Comparison of ENCODE assay signal across 22 cellular contexts in the genomic region with DNA sequence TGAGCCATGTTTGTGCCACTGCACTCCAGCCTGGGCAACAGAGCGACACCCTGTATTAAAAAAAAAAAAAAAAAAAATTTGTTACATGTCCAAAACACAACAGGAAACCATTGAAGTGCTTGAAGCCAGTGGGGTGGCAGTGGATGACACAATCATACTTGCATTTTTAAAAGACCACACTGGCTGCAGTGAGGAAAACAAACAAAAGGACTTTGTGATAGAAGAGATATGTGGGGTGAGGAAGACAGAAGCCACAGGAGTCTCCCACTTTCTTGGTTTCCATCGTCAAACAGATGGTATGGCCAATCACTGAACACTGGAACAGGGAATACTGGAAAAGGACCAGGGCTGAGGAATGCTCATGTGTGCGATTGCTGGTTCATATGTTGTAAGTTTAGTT. TPM values are rescaled to one million over a fixed set of nuclear protein-coding genes. Genes with fewer than 3 reads are reported as not detected.
DNase-seq lines count a peak whose midpoint lies in the region.
"Had no signal": no experiment of that assay in that cellular context is flagged by ENCODE, and none has a peak within 500 bp of the region (broad histone marks: within the 10 kb centered on the region; RNA-seq: fewer than 3 reads in every experiment).

No MANE protein-coding gene starts in this region.

- no peaks in the 10 kb centered on the region for H3K9me3 ChIP-seq in neuronal stem cell (replicated peaks in 1 of 2; ENCODE audit: control insufficient read depth in 2 of 2, insufficient read depth in 1 of 2, low read depth in 1 of 2, low read length in 2 of 2)
- H3K9me3 ChIP-seq: SJSA1 had no signal

- no peak overlapping the region for H3K14ac ChIP-seq in neuronal stem cell (ENCODE audit: low read length)

- H3K18ac ChIP-seq in neuronal stem cell (ENCODE audit: low read length) = no peak overlapping the region

- H2AK5ac ChIP-seq in neuronal stem cell (ENCODE audit: low read depth, low read length) = no peak overlapping the region

- no peaks in the 10 kb centered on the region for H3K36me3 ChIP-seq in neuronal stem cell (replicated peaks in 1 of 2; ENCODE audit: control insufficient read depth in 2 of 2, insufficient read depth in 2 of 2, low read length in 2 of 2)
- H3K36me3 ChIP-seq: SJSA1 had no signal

- H3K4me1 ChIP-seq in neuronal stem cell (ENCODE audit: control insufficient read depth in 2 of 2, insufficient read depth in 1 of 2, low read depth in 1 of 2, low read length in 2 of 2) = no peaks in the 10 kb centered on the region

- H2BK15ac ChIP-seq in neuronal stem cell (ENCODE audit: low read length) = no peak overlapping the region

- H3K4me2 ChIP-seq in neuronal stem cell (ENCODE audit: insufficient read depth, low read length, poor library complexity, severe bottlenecking) = no peak overlapping the region
- H3K4me2 ChIP-seq: KMS-11 had no signal

- no peak overlapping the region for H4K8ac ChIP-seq in neuronal stem cell (ENCODE audit: low read depth, low read length)

- DNase-seq in EL (peak; percentile 18), HT1080 (ENCODE audit: low read depth) (peak; percentile 59), SW480 (ENCODE audit: low spot score) (peak; percentile 35), neuronal stem cell (ENCODE audit: low spot score) (no peak), NCI-H2227 treated with DMSO at 0.1 percent for 48 hours (lab: John Stamatoyannopoulos, UW) (no peak), SK-N-DZ (ENCODE audit: low spot score) (no peak)
- DNase-seq in activated naive CD4-positive, alpha-beta T cell treated with anti-CD3 and anti-CD28 coated beads, Interleukin-2, amount 50 U/mL, for 16 hours = no peak
- DNase-seq: CD4-positive, alpha-beta memory T cell; DMS79; GF-D8; GM23248; MM.1S; NCI-H1105 treated with DMSO at 0.1 percent for 48 hours; NCI-H1694 treated with DMSO at 0.1 percent for 48 hours; NCI-H2107; NCI-H446 treated with DMSO at 0.1 percent for 48 hours; NCI-H774; PC-3 had no signal

- no peaks in the 10 kb centered on the region for H3K79me1 ChIP-seq in neuronal stem cell (ENCODE audit: low read depth, low read length)

- H3K9ac ChIP-seq in neuronal stem cell (ENCODE audit: low read depth, low read length, poor library complexity) = no peak overlapping the region
- H3K9ac ChIP-seq: GM23248, KMS-11 had no signal

- no peak overlapping the region for H3K4ac ChIP-seq in neuronal stem cell (ENCODE audit: low read length)

- no peak overlapping the region for H3K4me3 ChIP-seq in neuronal stem cell (ENCODE audit: low read length in 2 of 2)
- H3K4me3 ChIP-seq: GM23248, SJSA1 had no signal

- no peaks in the 10 kb centered on the region for H3K27me3 ChIP-seq in neuronal stem cell (ENCODE audit: control insufficient read depth in 3 of 3, insufficient read depth in 3 of 3, low read depth in 1 of 3, low read length in 3 of 3)
- H3K27me3 ChIP-seq: SJSA1 had no signal

- H2BK5ac ChIP-seq in neuronal stem cell (ENCODE audit: low read length) = no peak overlapping the region

- H2BK120ac ChIP-seq in neuronal stem cell (ENCODE audit: low read depth, low read length) = no peak overlapping the region

- no peak overlapping the region for H3K27ac ChIP-seq in neuronal stem cell (replicated peaks; ENCODE audit: low read length)
- H3K27ac ChIP-seq: GM23248, KMS-11, SJSA1 had no signal

- no peak overlapping the region for H2BK12ac ChIP-seq in neuronal stem cell (ENCODE audit: low read length)

- no peak overlapping the region for H4K91ac ChIP-seq in neuronal stem cell (ENCODE audit: low read depth, low read length, poor library complexity)

- no CpG with 5 or more reads among the region's 3 CpGs for WGBS in neuronal stem cell (ENCODE audit: extremely low coverage in 2 of 2, insufficient read length in 2 of 2, insufficient replicate concordance in 1 of 2), 2 donors

- peak overlapping the region; percentile 36 for H2AFZ ChIP-seq in neuronal stem cell (ENCODE audit: low read length)
- H2AFZ ChIP-seq: GM23248 had no signal

- no peak overlapping the region for H3K23ac ChIP-seq in neuronal stem cell (ENCODE audit: low read depth, low read length, poor library complexity)

RNA-seq across cellular contexts. Expression of a gene that starts 20.9 kb away (rescaled TPM):
- total RNA-seq in HT1080 (2014; rRNA removed; shearing (Covaris generic)) = 31.9 and 33.4 TPM in 2 replicates
- 28.1 and 31.2 TPM in 2 replicates for polyA plus RNA-seq in HT1080 (2015; cell fraction: cytosol; rRNA removed)
- 25.1 and 25.2 TPM in 2 replicates for polyA plus RNA-seq in HT1080 (2015; cell fraction: nucleus; rRNA removed)
- 35.9 TPM for polyA plus RNA-seq in neuronal stem cell (2013, experiment 1 of 2)
- 35.3 TPM for polyA plus RNA-seq in neuronal stem cell (2013, experiment 2 of 2)
- polyA plus RNA-seq in SK-N-DZ (2014; cell fraction: cytosol; rRNA removed) = 37.4 and 42.6 TPM in 2 replicates
- 19.1 and 31.7 TPM in 2 replicates for polyA plus RNA-seq in SK-N-DZ (2014; cell fraction: nucleus; rRNA removed)

RNA-seq across cellular contexts. Expression of a gene that starts 31.7 kb away (rescaled TPM):
- 0.17 TPM in 1 of 2 replicates, not detected in the other for total RNA-seq in HT1080 (2014; rRNA removed; shearing (Covaris generic))
- polyA plus RNA-seq in HT1080 (2015; cell fraction: cytosol; rRNA removed) = 0.14 and 0.34 TPM in 2 replicates
- 0.43 and 1.3 TPM in 2 replicates for polyA plus RNA-seq in HT1080 (2015; cell fraction: nucleus; rRNA removed)
- not detected for polyA plus RNA-seq in neuronal stem cell (2013, experiment 1 of 2)
- polyA plus RNA-seq in neuronal stem cell (2013, experiment 2 of 2) = not detected
- not detected in 2 replicates for polyA plus RNA-seq in SK-N-DZ (2014; cell fraction: cytosol; rRNA removed)
- polyA plus RNA-seq in SK-N-DZ (2014; cell fraction: nucleus; rRNA removed) = not detected in 2 replicates
- total RNA-seq: CD4-positive, alpha-beta memory T cell; GM23248; HepG2; PC-3 had no signal
- polyA plus RNA-seq: BJ; CD4-positive, alpha-beta memory T cell; GM23248; HepG2 had no signal

Comparison
In these comparisons a context has a peak if more than half of its experiments do, and no peak if none do; other contexts are left out.
1. DNase-seq: peak in EL (single experiment), HT1080 (single experiment) and SW480 (single experiment); none in neuronal stem cell (single experiment), NCI-H2227 treated with DMSO at 0.1 percent for 48 hours (single experiment), SK-N-DZ (single experiment) and activated naive CD4-positive, alpha-beta T cell treated with anti-CD3 and anti-CD28 coated beads, Interleukin-2, amount 50 U/mL, for 16 hours (single experiment).